In the genomic region with DNA sequence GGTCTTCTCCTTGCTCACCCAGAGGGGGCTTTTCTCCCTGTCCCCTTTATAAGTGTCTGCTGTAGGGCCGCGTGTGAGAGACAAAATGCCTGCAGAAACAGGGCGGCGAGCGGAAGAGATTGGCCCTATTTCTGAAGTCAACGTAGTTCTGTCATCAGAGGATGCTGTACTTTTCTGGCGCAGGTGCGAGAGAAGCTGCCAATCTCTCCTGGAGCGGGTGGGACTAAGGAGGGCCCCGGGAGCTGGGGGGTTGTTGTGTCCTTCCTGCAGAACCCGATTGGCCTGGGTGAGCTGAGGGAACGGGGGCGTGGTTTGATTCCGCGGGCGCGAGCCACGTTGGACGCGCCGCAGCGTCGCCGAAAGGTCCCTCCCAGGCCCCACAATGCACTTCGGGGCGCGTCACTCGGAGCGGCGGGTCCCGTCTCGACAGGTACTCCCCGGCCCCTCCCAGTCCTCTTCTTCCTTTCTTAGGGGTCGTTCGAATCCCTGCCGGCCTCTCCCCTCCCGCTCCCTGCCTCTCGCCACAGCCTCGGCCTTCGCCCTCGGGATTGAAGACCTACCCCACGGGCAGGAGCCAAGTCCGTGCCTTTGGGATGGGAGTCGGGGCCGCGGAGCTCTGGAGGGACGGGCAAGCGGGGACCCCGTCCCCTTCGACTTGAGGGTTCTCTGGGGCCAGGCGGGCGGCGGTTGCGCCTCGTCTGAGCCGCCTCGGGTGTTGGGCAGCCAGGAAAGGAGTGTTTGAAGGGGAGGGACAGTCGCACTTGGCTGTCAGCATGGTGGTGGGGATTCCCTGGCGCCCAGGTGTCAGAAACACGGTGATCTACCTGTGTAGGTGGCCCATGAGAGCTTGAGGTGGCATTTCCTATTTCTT, we compare ENCODE assay signal across 8 cellular contexts.
DNase-seq lines count a peak whose midpoint lies in the region; ATAC-seq and TF ChIP-seq lines count a peak whose summit lies in the region.

A gene with protein sequence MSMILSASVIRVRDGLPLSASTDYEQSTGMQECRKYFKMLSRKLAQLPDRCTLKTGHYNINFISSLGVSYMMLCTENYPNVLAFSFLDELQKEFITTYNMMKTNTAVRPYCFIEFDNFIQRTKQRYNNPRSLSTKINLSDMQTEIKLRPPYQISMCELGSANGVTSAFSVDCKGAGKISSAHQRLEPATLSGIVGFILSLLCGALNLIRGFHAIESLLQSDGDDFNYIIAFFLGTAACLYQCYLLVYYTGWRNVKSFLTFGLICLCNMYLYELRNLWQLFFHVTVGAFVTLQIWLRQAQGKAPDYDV (plus strand): TSS at position 387 of the 871 bp plus-strand sequence. CDS start 7,275 bp downstream, outside the sequence.

- TF ChIP-seq POLR2A in GM19193 (IDR thresholded peaks at IDR 0.05; ENCODE audit: extremely low read depth, insufficient read depth, insufficient read length) = peak; percentile 76

- peak within 1 kb of the TSS; percentile 58 for H3K27ac ChIP-seq in cingulate gyrus (ENCODE audit: low read depth, low read length)

- DNase-seq in AML-193 (lab: John Stamatoyannopoulos, UW) (peak; percentile 96 to 98), NCI-H510A treated with DMSO at 0.1 percent for 48 hours (lab: John Stamatoyannopoulos, UW) (peak; percentile 92), kidney tubule cell (ENCODE audit: low spot score) (peak; percentile 97)
- peak; percentile 89 to 92 for DNase-seq in activated CD4-positive, alpha-beta T cell treated with anti-CD3 and anti-CD28 coated beads for 24 hours (ENCODE audit: low read depth in 2 of 2)
- DNase-seq in stimulated activated CD4-positive, alpha-beta T cell treated with anti-CD3 and anti-CD28 coated beads, Interleukin-1b, Interleukin-23, amount 100 ng/mL, for 24 hours (ENCODE audit: low read depth in 4 of 4, low spot score in 1 of 4) = peak; percentile 79 to 95 (median 88)

- ATAC-seq in HG03439 (IDR thresholded peaks at IDR 0.05; ENCODE audit: unreplicated experiment) = peak; percentile 98

Comparison
In these comparisons a context has a peak if more than half of its experiments do, and no peak if none do; other contexts are left out.
1. Peak in every context shown above with its lines: DNase-seq, ATAC-seq and H3K27ac ChIP-seq.